ENCODE assay signal across 23 cellular contexts in genomic region chr15:31467361-31467760, GRCh38.
DNase-seq lines count a peak whose midpoint lies in the region; ATAC-seq and TF ChIP-seq lines count a peak whose summit lies in the region.
"Had no signal": no experiment of that assay in that cellular context is flagged by ENCODE, and none has a peak within 500 bp of the region (broad histone marks: within the 10 kb centered on the region; RNA-seq: fewer than 3 reads in every experiment).

No MANE protein-coding gene starts in this region.

- no peak overlapping the region for H3K4me2 ChIP-seq in IMR-90 (ENCODE audit: low read depth, low read length)
- H3K4me2 ChIP-seq: BLaER1, GM23338 had no signal

- in situ Hi-C loops in IMR-90 (cut with MboI; ENCODE audit: low sequenced_read_pairs), result no loop called here

- H4K8ac ChIP-seq in IMR-90 (ENCODE audit: low read depth in 2 of 2, low read length in 2 of 2), result no peak overlapping the region

- H3K18ac ChIP-seq in IMR-90 (ENCODE audit: low read depth, low read length), result no peak overlapping the region

- 86% methylated on average over 5 of the region's 7 CpGs; no CpG with 5 or more reads in 1 of the 2 experiments for WGBS in IMR-90 (ENCODE audit: extremely low coverage in 2 of 2, insufficient read length in 1 of 2), 2 experiments
- 82 to 88% (median 83%) methylated on average over 7 of the region's 7 CpGs for WGBS in stomach, 5 donors
- 85 to 91% (median 88%) methylated on average over 7 of the region's 7 CpGs for WGBS in psoas muscle, 3 donors

- no peak overlapping the region for H4K91ac ChIP-seq in IMR-90 (ENCODE audit: insufficient read depth, low read depth, low read length)

- H3K27ac ChIP-seq in IMR-90 (ENCODE audit: insufficient read depth, low read length), result no peak overlapping the region
- peak overlapping the region; percentile 3 for H3K27ac ChIP-seq in foreskin keratinocyte
- no peak overlapping the region for H3K27ac ChIP-seq in stomach
- no peak overlapping the region for H3K27ac ChIP-seq in psoas muscle
- H3K27ac ChIP-seq: BLaER1, RWPE1 had no signal

- H3K14ac ChIP-seq in IMR-90 (replicated peaks; ENCODE audit: low read depth, low read length), result no peak overlapping the region

- H2BK20ac ChIP-seq in IMR-90 (ENCODE audit: low read depth, low read length), result no peak overlapping the region

- no peak overlapping the region for H2BK120ac ChIP-seq in IMR-90 (ENCODE audit: low read depth, low read length)

- H3K4me3 ChIP-seq in IMR-90 (ENCODE audit: insufficient read depth, low read depth, low read length) (no peak overlapping the region), stomach (no peak overlapping the region), psoas muscle (no peak overlapping the region)
- H3K4me3 ChIP-seq: BLaER1, GM23338, HAP-1, MG63 had no signal

- no peak overlapping the region for H3K56ac ChIP-seq in IMR-90 (ENCODE audit: extremely low read depth, insufficient read depth, low read length)

- ATAC-seq in IMR-90 (ENCODE audit: low read depth) (no peak), foreskin keratinocyte (no peak), psoas muscle (no peak)
- ATAC-seq: GM23338, Panc1 had no signal

- H3K9me1 ChIP-seq in IMR-90 (ENCODE audit: insufficient read depth, low read length), result peaks cover 8% of the 10 kb centered on the region; the same call in 1 of the 2 replicates

- CTCF ChIA-PET in IMR-90 (lab: Yijun Ruan, JAX), result no interaction called here

- H3K79me1 ChIP-seq in IMR-90 (ENCODE audit: low read depth in 1 of 2, low read length in 2 of 2), result no peaks in the 10 kb centered on the region

- POLR2A ChIA-PET in IMR-90 (lab: Charles Lee; ENCODE audit: unreplicated experiment), result no interaction called here

- H4K20me1 ChIP-seq in IMR-90 (ENCODE audit: insufficient read depth, low read length), result peaks cover 4% of the 10 kb centered on the region; the same call in 1 of the 2 replicates
- H4K20me1 ChIP-seq: BLaER1 had no signal

- H3K36me3 ChIP-seq in IMR-90 (ENCODE audit: control insufficient read depth, insufficient read depth, low read length) (no peaks in the 10 kb centered on the region), stomach (no peaks in the 10 kb centered on the region), psoas muscle (ENCODE audit: insufficient read depth in 1 of 2, low read depth in 1 of 2) (no peaks in the 10 kb centered on the region)
- H3K36me3 ChIP-seq: BLaER1, HAP-1, MG63 had no signal

- no peak overlapping the region for H4K5ac ChIP-seq in IMR-90 (ENCODE audit: low read depth, low read length)

- H2BK15ac ChIP-seq in IMR-90 (ENCODE audit: low read depth, low read length), result no peak overlapping the region

- TF ChIP-seq EP300 in stomach (IDR thresholded peaks at IDR 0.05), result no peak

- H2AK5ac ChIP-seq in IMR-90 (ENCODE audit: low read depth, low read length), result 0 out of 2 replicates have a peak overlapping the region, but pooled peaks have one; percentile 2

- no peak overlapping the region for H3K23ac ChIP-seq in IMR-90 (ENCODE audit: low read depth, low read length)

- no peak overlapping the region for H2AFZ ChIP-seq in IMR-90 (replicated peaks; ENCODE audit: low read length, poor library complexity)
- H2AFZ ChIP-seq: GM23338 had no signal

- H3K4me1 ChIP-seq in IMR-90 (ENCODE audit: control insufficient read depth, insufficient read depth, low read length), result peaks cover 8% of the 10 kb centered on the region
- H3K4me1 ChIP-seq in foreskin keratinocyte, result peaks cover 11% of the 10 kb centered on the region
- peaks cover 0 to 10% (median under 1%) of the 10 kb centered on the region in 4 donors for H3K4me1 ChIP-seq in stomach
- no peaks in the 10 kb centered on the region for H3K4me1 ChIP-seq in psoas muscle
- H3K4me1 ChIP-seq: HAP-1 had no signal

- H3K9ac ChIP-seq in IMR-90 (ENCODE audit: low read depth, low read length), result no peak overlapping the region
- H3K9ac ChIP-seq: BLaER1 had no signal

- H3K4ac ChIP-seq in IMR-90 (ENCODE audit: low read depth, low read length), result no peak overlapping the region

- intact Hi-C loops in IMR-90 (cut with micrococcal nuclease), result no loop called here
- intact Hi-C loops in stomach (cut with DNase I; ENCODE audit: low total_unique reads), result no loop called here
- intact Hi-C loops in psoas muscle (cut with DNase I), result no loop called here

- peaks cover 16% of the 10 kb centered on the region for H3K27me3 ChIP-seq in IMR-90 (ENCODE audit: control insufficient read depth, insufficient read depth, low read length)
- H3K27me3 ChIP-seq in foreskin keratinocyte, result no peaks in the 10 kb centered on the region
- H3K27me3 ChIP-seq in stomach, result peaks cover 0 to 14% (median 0%) of the 10 kb centered on the region in 3 donors
- peaks cover 0 to 3% (median 0%) of the 10 kb centered on the region in 3 donors for H3K27me3 ChIP-seq in psoas muscle (ENCODE audit: insufficient read depth in 3 of 3, low read length in 2 of 3)
- H3K27me3 ChIP-seq: BLaER1, MG63 had no signal

- TF ChIP-seq POLR2A in IMR-90 (IDR thresholded peaks at IDR 0.05; ENCODE audit: low read depth, low read length) (no peak), stomach (IDR thresholded peaks at IDR 0.05) (no peak)

- peak; percentile 33 for DNase-seq in activated CD8-positive, alpha-beta memory T cell treated with anti-CD3 and anti-CD28 coated beads for 24 hours
- DNase-seq in activated CD8-positive, alpha-beta memory T cell treated with anti-CD3 and anti-CD28 coated beads, Interleukin-2, amount 50 U/mL, for 4 hours, result no peak
- DNase-seq in IMR-90, result no peak
- DNase-seq in foreskin keratinocyte, result peak in 1 of 2 donors; percentile 39
- peak; percentile 18 for DNase-seq in stomach
- DNase-seq in psoas muscle, result no peak
- no peak for DNase-seq in activated naive CD4-positive, alpha-beta T cell treated with anti-CD3 and anti-CD28 coated beads, Interleukin-2, amount 50 U/mL, for 16 hours
- DNase-seq: CD4-positive, CD25-positive, alpha-beta regulatory T cell; DMS153; HFFc6; MG63; NCI-H1105 treated with DMSO at 0.1 percent for 48 hours; NCI-H146; NCI-H1930; NCI-H2107; NCI-H446; NCI-H526; SHP77 treated with DMSO at 0.1 percent for 48 hours had no signal

- H3K9me3 ChIP-seq in IMR-90 (ENCODE audit: control insufficient read depth, insufficient read depth, low read length) (no peaks in the 10 kb centered on the region), stomach (no peaks in the 10 kb centered on the region), psoas muscle (no peaks in the 10 kb centered on the region)
- H3K9me3 ChIP-seq: BLaER1, HAP-1, MG63 had no signal

- no peak overlapping the region for H2AK9ac ChIP-seq in IMR-90 (replicated peaks; ENCODE audit: low read depth, low read length, poor library complexity)

- TF ChIP-seq CTCF in IMR-90 (conservative IDR thresholded peaks at IDR 0.05; ENCODE audit: low read depth, low read length) (no peak), foreskin keratinocyte (conservative IDR thresholded peaks at IDR 0.05) (no peak), stomach (IDR thresholded peaks at IDR 0.05) (no peak), psoas muscle (IDR thresholded peaks at IDR 0.05) (no peak)

- no TSS peak for BruUV-seq in IMR-90 (replicated peaks; lab: Mats Ljungman, UMichigan)

- no peak overlapping the region for H2BK5ac ChIP-seq in IMR-90 (ENCODE audit: low read depth, low read length, poor library complexity, severe bottlenecking)

- dilution Hi-C loops in IMR-90 (cut with HindIII; ENCODE audit: low sequenced_read_pairs, unreplicated experiment), result no loop called here

- TF ChIP-seq RAD21 in IMR-90 (IDR thresholded peaks at IDR 0.05; ENCODE audit: low read length), result no peak

TF ChIP-seq in IMR-90, 13 proteins besides CTCF, POLR2A, EP300 and RAD21:
- TF ChIP-seq BHLHE40 (IDR thresholded peaks at IDR 0.05; ENCODE audit: low read depth, low read length) (no peak), FOS (IDR thresholded peaks at IDR 0.05; ENCODE audit: low read depth, low read length) (no peak), MXI1 (IDR thresholded peaks at IDR 0.05; ENCODE audit: borderline replicate concordance, low read depth, low read length) (no peak), MAZ (IDR thresholded peaks at IDR 0.05; ENCODE audit: borderline replicate concordance, low read depth, low read length) (no peak), SMC3 (IDR thresholded peaks at IDR 0.05; ENCODE audit: low read depth, low read length) (no peak), USF2 (IDR thresholded peaks at IDR 0.05; ENCODE audit: low read depth, low read length) (no peak), RFX5 (IDR thresholded peaks at IDR 0.05; ENCODE audit: low read depth, low read length) (no peak), CHD1 (IDR thresholded peaks at IDR 0.05; ENCODE audit: low read depth, low read length) (no peak), CEBPB (IDR thresholded peaks at IDR 0.05; ENCODE audit: low read depth, low read length) (no peak), NFE2L2 (IDR thresholded peaks at IDR 0.05; ENCODE audit: low read depth, low read length) (no peak), ELK1 (IDR thresholded peaks at IDR 0.05; ENCODE audit: borderline replicate concordance, low read depth, low read length) (no peak), MAFK (IDR thresholded peaks at IDR 0.05; ENCODE audit: low read depth, low read length) (no peak), RCOR1 (IDR thresholded peaks at IDR 0.05; ENCODE audit: insufficient replicate concordance, low read length) (no peak)
TF ChIP-seq in IMR-90: peak in this region for 0.

Comparison
In these comparisons a context has a peak if more than half of its experiments do, and no peak if none do; other contexts are left out.
1. DNase-seq: peak in activated CD8-positive, alpha-beta memory T cell treated with anti-CD3 and anti-CD28 coated beads for 24 hours (single experiment) and stomach (single experiment); none in activated CD8-positive, alpha-beta memory T cell treated with anti-CD3 and anti-CD28 coated beads, Interleukin-2, amount 50 U/mL, for 4 hours (single experiment), IMR-90 (single experiment), psoas muscle (0 of 2) and activated naive CD4-positive, alpha-beta T cell treated with anti-CD3 and anti-CD28 coated beads, Interleukin-2, amount 50 U/mL, for 16 hours (single experiment).